In genomic region chr5:2278825-2279224, GRCh38 we compare ENCODE assay signal across 25 cellular contexts.
"Had no signal": no experiment of that assay in that cellular context is flagged by ENCODE, and none has a peak within 500 bp of the region (broad histone marks: within the 10 kb centered on the region; RNA-seq: fewer than 3 reads in every experiment).

No MANE protein-coding gene starts in this region.

- H3K9me3 ChIP-seq: MG63 had no signal

- H3K9me3 Mint-ChIP-seq: activated naive CD4-positive, alpha-beta T cell treated with anti-CD3 and anti-CD28 coated beads for 36 hours; activated T-cell treated with anti-CD3 and anti-CD28 coated beads, Interleukin-2, amount 50 U/mL, for 24 hours had no signal

- ATAC-seq: activated CD8-positive, alpha-beta memory T cell treated with anti-CD3 and anti-CD28 coated beads, Interleukin-2, amount 10 ng/mL, durations not matched to agents 7 days and 5 days; T-cell had no signal

- H3K36me3 ChIP-seq: MG63 had no signal

- H3K4me3 ChIP-seq: MG63 had no signal

- H3K27me3 Mint-ChIP-seq: activated B cell treated with CpG ODN at 0.5 μM for 24 hours; activated CD4-positive, alpha-beta T cell treated with anti-CD3 and anti-CD28 coated beads, Interleukin-2, amount 10 ng/mL, durations not matched to agents 24 days and 14 days; activated CD8-positive, alpha-beta memory T cell treated with anti-CD3 and anti-CD28 coated beads, Interleukin-2, amount 10 ng/mL, durations not matched to agents 7 days and 5 days had no signal

- H3K36me3 Mint-ChIP-seq: activated CD8-positive, alpha-beta memory T cell treated with anti-CD3 and anti-CD28 coated beads, Interleukin-2, amount 10 ng/mL, durations not matched to agents 7 days and 5 days; activated naive CD8-positive, alpha-beta T cell; brain; T-cell had no signal

- DNase-seq: activated B cell treated with CpG ODN at 0.5 μM for 24 hours; activated CD4-positive, alpha-beta T cell treated with anti-CD3 and anti-CD28 coated beads for 1 hour; activated CD4-positive, alpha-beta T cell treated with anti-CD3 and anti-CD28 coated beads, Interleukin-2, amount 10 ng/mL, durations not matched to agents 24 days and 14 days; activated CD4-positive, alpha-beta T cell treated with anti-CD3 and anti-CD28 coated beads, Interleukin-2, amount 50 U/mL, for 48 hours; activated CD8-positive, alpha-beta memory T cell treated with anti-CD3 and anti-CD28 coated beads, Interleukin-2, amount 10 ng/mL, durations not matched to agents 7 days and 5 days; activated gamma-delta T cell; activated naive CD4-positive, alpha-beta T cell treated with anti-CD3 and anti-CD28 coated beads for 36 hours; activated T-cell treated with anti-CD3 and anti-CD28 coated beads, Interleukin-2, amount 50 U/mL, for 24 hours; amygdala; MG63; MV-4-11; NCI-H1092 treated with DMSO at 0.1 percent for 48 hours; NCI-H1436; NCI-H1694 treated with DMSO at 0.1 percent for 48 hours; NCI-H2029 treated with DMSO at 0.1 percent for 48 hours; NCI-H510A treated with DMSO at 0.1 percent for 48 hours; SIG-M5; T-cell; T-helper 2 cell; T1000 had no signal

- FAIRE-seq: astrocyte, TTC549 had no signal

- H3K4me1 Mint-ChIP-seq: activated B cell treated with CpG ODN at 0.5 μM for 24 hours; activated CD4-positive, alpha-beta T cell treated with anti-CD3 and anti-CD28 coated beads, Interleukin-2, amount 10 ng/mL, durations not matched to agents 24 days and 14 days; activated CD8-positive, alpha-beta memory T cell treated with anti-CD3 and anti-CD28 coated beads, Interleukin-2, amount 10 ng/mL, durations not matched to agents 7 days and 5 days; T-cell had no signal

- H3K27ac Mint-ChIP-seq: activated B cell treated with CpG ODN at 0.5 μM for 24 hours; activated CD4-positive, alpha-beta T cell treated with anti-CD3 and anti-CD28 coated beads, Interleukin-2, amount 10 ng/mL, durations not matched to agents 24 days and 14 days; activated CD8-positive, alpha-beta memory T cell treated with anti-CD3 and anti-CD28 coated beads, Interleukin-2, amount 10 ng/mL, durations not matched to agents 7 days and 5 days; activated naive CD4-positive, alpha-beta T cell treated with anti-CD3 and anti-CD28 coated beads for 36 hours; activated naive CD8-positive, alpha-beta T cell; activated T-cell treated with anti-CD3 and anti-CD28 coated beads, Interleukin-2, amount 50 U/mL, for 24 hours; activated T-helper 1 cell treated with anti-CD3 and anti-CD28 coated beads, Interleukin-12 subunit alpha, Interleukin-12 subunit beta, Interleukin-2, Interleukin-4 antibody, amounts not matched to agents 30 ng/mL and 10 ng/mL and 1 ng/mL, durations not matched to agents 14 hours and 24 hours and 36 hours; T-cell had no signal

- H3K4me3 Mint-ChIP-seq: activated B cell treated with CpG ODN at 0.5 μM for 24 hours; activated CD4-positive, alpha-beta T cell treated with anti-CD3 and anti-CD28 coated beads, Interleukin-2, amount 10 ng/mL, durations not matched to agents 24 days and 14 days; activated CD8-positive, alpha-beta memory T cell treated with anti-CD3 and anti-CD28 coated beads, Interleukin-2, amount 10 ng/mL, durations not matched to agents 7 days and 5 days; activated naive CD4-positive, alpha-beta T cell treated with anti-CD3 and anti-CD28 coated beads for 36 hours; activated naive CD8-positive, alpha-beta T cell; activated T-cell treated with anti-CD3 and anti-CD28 coated beads, Interleukin-2, amount 50 U/mL, for 24 hours; activated T-helper 1 cell treated with anti-CD3 and anti-CD28 coated beads, Interleukin-12 subunit alpha, Interleukin-12 subunit beta, Interleukin-2, Interleukin-4 antibody, amounts not matched to agents 30 ng/mL and 10 ng/mL and 1 ng/mL, durations not matched to agents 14 hours and 24 hours and 36 hours; T-cell had no signal
